ENCODE assay signal across 22 cellular contexts in genomic region chr11:130598433-130598832, GRCh38.
A peak's percentile ranks its signal among the peaks of the same experiment; 100 is the strongest.
DNase-seq lines count a peak whose midpoint lies in the region; TF ChIP-seq lines count a peak whose summit lies in the region.
"Had no signal": no experiment of that assay in that cellular context is flagged by ENCODE, and none has a peak within 500 bp of the region (broad histone marks: within the 10 kb centered on the region; RNA-seq: fewer than 3 reads in every experiment).

No MANE protein-coding gene starts in this region.

- peak overlapping the region in 1 of 2 experiments; percentile 30 for H3K18ac ChIP-seq in mesenchymal stem cell (ENCODE audit: low read depth in 1 of 2, low read length in 2 of 2)

- H3K36me3 ChIP-seq in HUES48 (ENCODE audit: control insufficient read depth, insufficient read depth, low read length) (no peaks in the 10 kb centered on the region), mesenchymal stem cell (ENCODE audit: control insufficient read depth in 1 of 2, insufficient read depth in 2 of 2, low read depth in 1 of 2, low read length in 2 of 2) (peaks cover 0 to 4% of the 10 kb centered on the region in 2 experiments), testis (ENCODE audit: low read depth, missing control alignments) (no peaks in the 10 kb centered on the region), vagina (no peaks in the 10 kb centered on the region)
- H3K36me3 ChIP-seq: BE2C; BLaER1 treated with 17β-estradiol and CSF1 and Interleukin-3, amounts not matched to agents 10 nM and 100 nM; HAP-1 had no signal

- intact Hi-C loops in testis (cut with DNase I; ENCODE audit: low total_unique reads) (no loop called here), vagina (cut with DNase I) (no loop called here)

- DNase-seq in coronary artery (ENCODE audit: low spot score) (peak; percentile 33), mesenchymal stem cell (no peak), testis (peak; percentile 30), amygdala (lab: John Stamatoyannopoulos, UW) (no peak), CD1c-positive myeloid dendritic cell (ENCODE audit: extremely low spot score) (no peak), vagina (ENCODE audit: extremely low spot score in 2 of 2) (no peak)
- DNase-seq: 8988T; ACHN; AML-193; BE2C; Calu3; CD4-positive, alpha-beta memory T cell; COR-L47; DMS53; DMS79 treated with DMSO at 0.1 percent for 48 hours; GF-D8; GOT3; HFFc6 had no signal

- H2AK5ac ChIP-seq in mesenchymal stem cell (ENCODE audit: low read length, severe bottlenecking), result no peak overlapping the region

- no peak overlapping the region for H2BK5ac ChIP-seq in mesenchymal stem cell (ENCODE audit: low read depth, low read length, poor library complexity, severe bottlenecking)

- H4K8ac ChIP-seq in mesenchymal stem cell (ENCODE audit: low read length), result no peak overlapping the region

- no peaks in the 10 kb centered on the region for H3K27me3 ChIP-seq in HUES48 (ENCODE audit: control insufficient read depth, insufficient read depth, low read length)
- H3K27me3 ChIP-seq in mesenchymal stem cell (ENCODE audit: control insufficient read depth in 1 of 2, insufficient read depth in 1 of 2, low read length in 2 of 2), result no peaks in the 10 kb centered on the region
- no peaks in the 10 kb centered on the region for H3K27me3 ChIP-seq in testis
- no peaks in the 10 kb centered on the region for H3K27me3 ChIP-seq in vagina
- H3K27me3 ChIP-seq: BE2C; BLaER1 treated with 17β-estradiol and CSF1 and Interleukin-3, amounts not matched to agents 10 nM and 100 nM had no signal

- no peak overlapping the region for H3K4me2 ChIP-seq in mesenchymal stem cell (ENCODE audit: low read length, poor library complexity, severe bottlenecking)
- H3K4me2 ChIP-seq: A549 had no signal

- no peak for TF ChIP-seq CTCF in coronary artery (IDR thresholded peaks at IDR 0.05)
- TF ChIP-seq CTCF in testis (IDR thresholded peaks at IDR 0.05), result no peak
- TF ChIP-seq CTCF in vagina (IDR thresholded peaks at IDR 0.05), result no peak

- H3K4me3 ChIP-seq in HUES48 (ENCODE audit: low read depth, low read length) (no peak overlapping the region), coronary artery (no peak overlapping the region), mesenchymal stem cell (ENCODE audit: insufficient read depth in 1 of 2, low read depth in 1 of 2, low read length in 2 of 2) (peak overlapping the region in 1 of 2 experiments; percentile 5), testis (peak overlapping the region in 1 of 2 donors; percentile 4), vagina (no peak overlapping the region)
- H3K4me3 ChIP-seq: A549; BLaER1 treated with 17β-estradiol and CSF1 and Interleukin-3, amounts not matched to agents 10 nM and 100 nM; HAP-1 had no signal

- H3K9me3 ChIP-seq in HUES48 (ENCODE audit: control insufficient read depth, insufficient read depth, low read length) (no peaks in the 10 kb centered on the region), mesenchymal stem cell (ENCODE audit: control insufficient read depth, low read length) (no peaks in the 10 kb centered on the region), testis (no peaks in the 10 kb centered on the region), vagina (no peaks in the 10 kb centered on the region)
- H3K9me3 ChIP-seq: A549, BE2C, HAP-1 had no signal

- H3K27ac ChIP-seq in HUES48 (ENCODE audit: low read depth, low read length) (peak overlapping the region; percentile 34), coronary artery (no peak overlapping the region), mesenchymal stem cell (ENCODE audit: low read length, poor library complexity, severe bottlenecking) (no peak overlapping the region), testis (no peak overlapping the region), vagina (no peak overlapping the region)
- H3K27ac ChIP-seq: A549; BLaER1 treated with 17β-estradiol and CSF1 and Interleukin-3, amounts not matched to agents 10 nM and 100 nM had no signal

- WGBS in mesenchymal stem cell, result 97% methylated on average over 25 of the region's 25 CpGs
- WGBS in testis, 2 donors, result 75 to 79% methylated on average over 25 of the region's 25 CpGs

- peak overlapping the region; percentile 65 for H2BK15ac ChIP-seq in mesenchymal stem cell (ENCODE audit: low read depth, poor library complexity, severe bottlenecking)

- no peaks in the 10 kb centered on the region for H3K79me1 ChIP-seq in mesenchymal stem cell (replicated peaks; ENCODE audit: low read length, poor library complexity, severe bottlenecking)

- H3K4me1 ChIP-seq in HUES48 (ENCODE audit: control insufficient read depth, insufficient read depth, low read length), result peaks cover 26% of the 10 kb centered on the region
- peaks cover 14% of the 10 kb centered on the region for H3K4me1 ChIP-seq in mesenchymal stem cell (ENCODE audit: control insufficient read depth, insufficient read depth, low read depth, low read length)
- peaks cover 5% of the 10 kb centered on the region for H3K4me1 ChIP-seq in testis
- H3K4me1 ChIP-seq in vagina, result peaks cover 15% of the 10 kb centered on the region
- H3K4me1 ChIP-seq: A549, HAP-1 had no signal

- no peak overlapping the region for H3K23ac ChIP-seq in mesenchymal stem cell (ENCODE audit: low read length in 2 of 2)

- H2BK12ac ChIP-seq in mesenchymal stem cell (ENCODE audit: low read length in 2 of 2), result peak overlapping the region in 1 of 2 experiments; percentile 10

- H2AFZ ChIP-seq in mesenchymal stem cell (ENCODE audit: low read depth, low read length), result no peak overlapping the region

- no peak overlapping the region for H3K14ac ChIP-seq in mesenchymal stem cell (ENCODE audit: low read length in 2 of 2)

- H2BK120ac ChIP-seq in mesenchymal stem cell (ENCODE audit: low read depth, low read length), result no peak overlapping the region

- no peak overlapping the region for H3K4ac ChIP-seq in mesenchymal stem cell (ENCODE audit: low read depth in 1 of 2, low read length in 2 of 2)

- TF ChIP-seq POLR2A in testis (IDR thresholded peaks at IDR 0.05) (no peak), vagina (IDR thresholded peaks at IDR 0.05) (no peak)

- H4K91ac ChIP-seq in mesenchymal stem cell (ENCODE audit: low read length), result no peak overlapping the region

- H3K9ac ChIP-seq in HUES48 (ENCODE audit: low read depth, low read length), result no peak overlapping the region
- no peak overlapping the region for H3K9ac ChIP-seq in mesenchymal stem cell (ENCODE audit: low read length)
- H3K9ac ChIP-seq: BLaER1 treated with 17β-estradiol and CSF1 and Interleukin-3, amounts not matched to agents 10 nM and 100 nM had no signal

Comparison
In these comparisons a context has a peak if more than half of its experiments do, and no peak if none do; other contexts are left out.
1. DNase-seq: peak in coronary artery (single experiment) and testis (single experiment); none in mesenchymal stem cell (single experiment), amygdala (0 of 56), CD1c-positive myeloid dendritic cell (single experiment) and vagina (0 of 2).